ENCODE assay signal across 9 cellular contexts in genomic region chr19:15126511-15126910, GRCh38. TPM values are rescaled to one million over a fixed set of nuclear protein-coding genes. Genes with fewer than 3 reads are reported as not detected.
DNase-seq lines count a peak whose midpoint lies in the region; ATAC-seq, FAIRE-seq and TF ChIP-seq lines count a peak whose summit lies in the region.
"Had no signal": no experiment of that assay in that cellular context is flagged by ENCODE, and none has a peak within 500 bp of the region (broad histone marks: within the 10 kb centered on the region; RNA-seq: fewer than 3 reads in every experiment).

No MANE protein-coding gene starts in this region.

- H3K4me2 ChIP-seq in MM.1S (ENCODE audit: low read depth, low read length) (peak overlapping the region; percentile 93; the same call in 1 of the 2 replicates), parathyroid adenoma (ENCODE audit: low read length) (peak overlapping the region; percentile 96)

- H3K4me1 ChIP-seq in MM.1S (ENCODE audit: low read length) = 0 out of 2 replicates have a peak, but pooled peaks cover 6% of the 10 kb centered on the region
- peaks cover 14% of the 10 kb centered on the region for H3K4me1 ChIP-seq in parathyroid adenoma
- peaks cover 10% of the 10 kb centered on the region for H3K4me1 ChIP-seq in upper lobe of right lung

- 0 out of 2 replicates have a peak overlapping the region, but pooled peaks have one; percentile 36 for H2AFZ ChIP-seq in MM.1S (ENCODE audit: low read length)
- H2AFZ ChIP-seq in parathyroid adenoma = peak overlapping the region; percentile 97

- H3F3A ChIP-seq in MM.1S (ENCODE audit: insufficient read depth, low read length) = no peaks in the 10 kb centered on the region

- H3K79me2 ChIP-seq in MM.1S (ENCODE audit: low read length) (peaks cover 17% of the 10 kb centered on the region), parathyroid adenoma (no peaks in the 10 kb centered on the region)

- H3K4me3 ChIP-seq in MM.1S (ENCODE audit: low read length) (0 out of 2 replicates have a peak overlapping the region, but pooled peaks have one; percentile 99), dorsolateral prefrontal cortex (peak overlapping the region in 30 of 59 donors; percentile 69 to 100 (median 92)), parathyroid adenoma (ENCODE audit: low read depth, low read length) (peak overlapping the region; percentile 99), upper lobe of right lung (no peak overlapping the region)

- no peak for DNase-seq in MM.1S
- DNase-seq in dorsolateral prefrontal cortex = no peak
- no peak for DNase-seq in upper lobe of right lung
- DNase-seq in NCI-H510A treated with DMSO at 0.1 percent for 48 hours (lab: John Stamatoyannopoulos, UW) = no peak
- no peak for DNase-seq in activated CD4-positive, CD25-positive, alpha-beta regulatory T cell treated with anti-CD3 and anti-CD28 coated beads, Interleukin-2, amount 50 U/mL, for 72 hours
- DNase-seq: islet precursor cell had no signal

- intact Hi-C loops in dorsolateral prefrontal cortex (cut with DNase I) = loop anchor here in 1 of 2 donors (10.0 kb wide), 1 partner anchor 308 kb away; no protein-coding TSS in a partner anchor
- intact Hi-C loops in upper lobe of right lung (cut with DNase I) = no loop called here

- H3K27me3 ChIP-seq in MM.1S (replicated peaks; ENCODE audit: insufficient read depth, low read length) = 0 out of 2 replicates have a peak, but pooled peaks cover 3% of the 10 kb centered on the region
- no peaks in the 10 kb centered on the region for H3K27me3 ChIP-seq in dorsolateral prefrontal cortex
- no peaks in the 10 kb centered on the region for H3K27me3 ChIP-seq in parathyroid adenoma (ENCODE audit: control insufficient read depth, insufficient read depth, low read length)
- H3K27me3 ChIP-seq in upper lobe of right lung = no peaks in the 10 kb centered on the region

- H4K20me1 ChIP-seq in MM.1S (ENCODE audit: insufficient read depth, low read length) = no peaks in the 10 kb centered on the region

- H3K9me3 ChIP-seq in MM.1S (replicated peaks; ENCODE audit: insufficient read depth, low read length) (no peaks in the 10 kb centered on the region), parathyroid adenoma (ENCODE audit: control insufficient read depth, low read length) (no peaks in the 10 kb centered on the region), upper lobe of right lung (no peaks in the 10 kb centered on the region)

- FAIRE-seq in G401.6 (lab: Jason Lieb, UNC) = peak; percentile 34

- no peaks in the 10 kb centered on the region for H3K36me3 ChIP-seq in MM.1S (replicated peaks; ENCODE audit: insufficient read depth, low read length)
- no peaks in the 10 kb centered on the region for H3K36me3 ChIP-seq in parathyroid adenoma (ENCODE audit: control insufficient read depth, insufficient read depth, low read length)
- peaks cover 9% of the 10 kb centered on the region for H3K36me3 ChIP-seq in upper lobe of right lung

- TF ChIP-seq CTCF in MM.1S (IDR thresholded peaks at IDR 0.05; ENCODE audit: low read length) (no peak), dorsolateral prefrontal cortex (IDR thresholded peaks at IDR 0.05 in 54 of 56, conservative IDR thresholded peaks at IDR 0.05 in 2 of 56; ENCODE audit: low read depth in 1 of 56, partially characterized antibody in 56 of 56) (no peak), parathyroid adenoma (IDR thresholded peaks at IDR 0.05) (no peak), upper lobe of right lung (IDR thresholded peaks at IDR 0.05) (no peak)

- no peak overlapping the region for H3K27ac ChIP-seq in MM.1S (ENCODE audit: low read length)
- H3K27ac ChIP-seq in dorsolateral prefrontal cortex = peak overlapping the region in 33 of 59 donors; percentile 3 to 99 (median 94)
- peak overlapping the region; percentile 97 for H3K27ac ChIP-seq in parathyroid adenoma
- H3K27ac ChIP-seq in upper lobe of right lung = no peak overlapping the region

- H3K9me2 ChIP-seq in MM.1S (replicated peaks; ENCODE audit: insufficient read depth, low read length) = no peaks in the 10 kb centered on the region

- H3K9ac ChIP-seq in MM.1S (ENCODE audit: low read length) (no peak overlapping the region), parathyroid adenoma (no peak overlapping the region)

- no peak for ATAC-seq in upper lobe of right lung

RNA-seq across cellular contexts. Expression of gene SYDE1, which starts 19.3 kb away (rescaled TPM):
- total RNA-seq in dorsolateral prefrontal cortex = 10 to 100 TPM in 20 of 120 experiments, 1 to 10 TPM in 100; 3.5 to 31.7 (median 6.9) TPM
- 25.8 TPM for total RNA-seq in upper lobe of right lung

RNA-seq across cellular contexts. Expression of gene OR1I1, which starts 44.5 kb away (rescaled TPM):
- total RNA-seq in dorsolateral prefrontal cortex (not detected), upper lobe of right lung (not detected)
- total RNA-seq: neural crest cell had no signal

Comparison
In these comparisons a context has a peak if more than half of its experiments do, and no peak if none do; other contexts are left out.
1. H3K27ac ChIP-seq: peak in dorsolateral prefrontal cortex (33 of 59) and parathyroid adenoma (single experiment); none in MM.1S (single experiment) and upper lobe of right lung (single experiment).